Comparison of ENCODE assay signal across 35 cellular contexts in genomic region chr11:80331694-80332093, GRCh38.
"Had no signal": no experiment of that assay in that cellular context is flagged by ENCODE, and none has a peak within 500 bp of the region (broad histone marks: within the 10 kb centered on the region; RNA-seq: fewer than 3 reads in every experiment).

No MANE protein-coding gene starts in this region.

- H3K27me3 ChIP-seq: MG63 had no signal

- H3K9me3 ChIP-seq: MG63 had no signal

- DNase-seq: Kasumi-1, MG63, MM.1S, MV-4-11, NCI-H1048, NCI-H1092, NCI-H1092 treated with DMSO at 0.1 percent for 48 hours, NCI-H1105, NCI-H1105 treated with DMSO at 0.1 percent for 48 hours, NCI-H1417, NCI-H1417 treated with DMSO at 0.1 percent for 48 hours, NCI-H1436, NCI-H1436 treated with DMSO at 0.1 percent for 48 hours, NCI-H146, NCI-H1694, NCI-H1694 treated with DMSO at 0.1 percent for 48 hours, NCI-H187, NCI-H187 treated with DMSO at 0.1 percent for 48 hours, NCI-H1930, NCI-H2029, NCI-H2029 treated with DMSO at 0.1 percent for 48 hours, NCI-H2081, NCI-H2081 treated with DMSO at 0.1 percent for 48 hours, NCI-H2107, NCI-H2171, NCI-H2171 treated with DMSO at 0.1 percent for 48 hours, NCI-H2227 treated with DMSO at 0.1 percent for 48 hours, NCI-H226, NCI-H345, NCI-H446, NCI-H446 treated with DMSO at 0.1 percent for 48 hours, NCI-H510A, NCI-H510A treated with DMSO at 0.1 percent for 48 hours, NCI-H524, NCI-H524 treated with DMSO at 0.1 percent for 48 hours had no signal

- H3K4me3 ChIP-seq: MG63 had no signal

- H3K36me3 ChIP-seq: MG63 had no signal
